ENCODE assay signal across 32 cellular contexts in genomic region chr1:89954401-89954800, GRCh38. TPM values are rescaled to one million over a fixed set of nuclear protein-coding genes. Genes with fewer than 3 reads are reported as not detected.
DNase-seq lines count a peak whose midpoint lies in the region; ATAC-seq, FAIRE-seq and TF ChIP-seq lines count a peak whose summit lies in the region.
"Had no signal": no experiment of that assay in that cellular context is flagged by ENCODE, and none has a peak within 500 bp of the region (broad histone marks: within the 10 kb centered on the region; RNA-seq: fewer than 3 reads in every experiment).

No MANE protein-coding gene starts in this region.

- intact Hi-C loops in CD4-positive, alpha-beta T cell (cut with DNase I, micrococcal nuclease): loop anchor here in 1 of 2 experiments (5.0 kb wide), 1 partner anchor 132 kb away; the partner anchor contains the start of gene LRRC8D

- H4K20me1 ChIP-seq in BLaER1 (no peaks in the 10 kb centered on the region), astrocyte (ENCODE audit: insufficient read depth, low read length) (no peaks in the 10 kb centered on the region)

- no peaks in the 10 kb centered on the region for H3K27me3 ChIP-seq in BLaER1
- H3K27me3 ChIP-seq in HUES64 (ENCODE audit: insufficient read depth, low read length): no peaks in the 10 kb centered on the region
- no peaks in the 10 kb centered on the region for H3K27me3 ChIP-seq in astrocyte (ENCODE audit: insufficient read depth, low read length)
- no peaks in the 10 kb centered on the region for H3K27me3 ChIP-seq in CD4-positive, alpha-beta T cell (ENCODE audit: control insufficient read depth, insufficient read depth, low read length)
- H3K27me3 ChIP-seq: Peyer's patch, testis, uterus had no signal

- H3K9me3 ChIP-seq in BLaER1 (peaks cover 33% of the 10 kb centered on the region), HUES64 (ENCODE audit: insufficient read depth, low read depth, low read length) (peaks cover 6% of the 10 kb centered on the region; the same call in 1 of the 2 replicates), astrocyte (ENCODE audit: insufficient read depth, low read depth, low read length) (no peaks in the 10 kb centered on the region), mesodermal cell (ENCODE audit: control insufficient read depth, low read length) (peaks cover 5% of the 10 kb centered on the region)
- no peaks in the 10 kb centered on the region for H3K9me3 ChIP-seq in CD4-positive, alpha-beta T cell (ENCODE audit: control insufficient read depth, low read length)
- H3K9me3 ChIP-seq: Peyer's patch, prostate gland, testis, uterus had no signal

- H3K4me3 Mint-ChIP-seq in astrocyte (ENCODE audit: unreplicated experiment): no peak overlapping the region
- H3K4me3 Mint-ChIP-seq in activated T-cell treated with anti-CD3 and anti-CD28 coated beads, Interleukin-2, amount 50 U/mL, for 4 hours: no peak overlapping the region
- no peak overlapping the region for H3K4me3 Mint-ChIP-seq in CD4-positive, alpha-beta T cell
- H3K4me3 Mint-ChIP-seq: activated B cell treated with CpG ODN at 0.5 μM for 24 hours; activated naive CD4-positive, alpha-beta T cell treated with anti-CD3 and anti-CD28 coated beads, Interleukin-2, amount 50 U/mL, for 24 hours; B cell; stimulated activated naive B cell treated with anti-CD40 and anti-IgM and Interleukin-4, amounts not matched to agents 10 μg/mL and 1 μg/mL and 100 μg/mL, for 72 hours; T-cell had no signal

- H3K79me2 ChIP-seq in astrocyte (ENCODE audit: insufficient read depth, low read length): no peaks in the 10 kb centered on the region

- POLR2A ChIA-PET in CD4-positive, alpha-beta T cell (lab: Charles Lee): no interaction called here

- H3K9ac ChIP-seq in BLaER1: no peak overlapping the region
- H3K9ac ChIP-seq in HUES64 (ENCODE audit: low read depth, low read length): no peak overlapping the region
- H3K9ac ChIP-seq in astrocyte (ENCODE audit: low read length): no peak overlapping the region

- H3K27ac Mint-ChIP-seq in astrocyte (ENCODE audit: unreplicated experiment): peak overlapping the region; percentile 3
- no peak overlapping the region for H3K27ac Mint-ChIP-seq in CD4-positive, alpha-beta T cell
- H3K27ac Mint-ChIP-seq: activated B cell treated with CpG ODN at 0.5 μM for 24 hours; activated T-helper 2 cell treated with anti-CD3 and anti-CD28 coated beads, Interferon-gamma antibody, Interleukin-2, Interleukin-4, amounts not matched to agents 10 μg/mL and 5 μg/mL and 100 μg/mL, durations not matched to agents 14 hours and 24 hours and 36 hours; B cell; stimulated activated naive B cell treated with anti-CD40 and anti-IgM and Interleukin-4, amounts not matched to agents 10 μg/mL and 1 μg/mL and 100 μg/mL, for 72 hours had no signal

- no peak for FAIRE-seq in astrocyte (lab: Jason Lieb, UNC)
- FAIRE-seq: A204.1, bronchial epithelial cell, colon, GM12878 had no signal

- H2AFZ ChIP-seq in astrocyte (ENCODE audit: low read depth, low read length): no peak overlapping the region

- H3K27ac ChIP-seq in BLaER1: peak overlapping the region; percentile 80
- H3K27ac ChIP-seq in HUES64 (ENCODE audit: low read depth, low read length): peak overlapping the region; percentile 30; the same call in 1 of the 2 replicates
- peak overlapping the region; percentile 96 for H3K27ac ChIP-seq in astrocyte (ENCODE audit: low read depth, low read length)
- peak overlapping the region; percentile 32 for H3K27ac ChIP-seq in mesodermal cell (ENCODE audit: low read depth, low read length, severe bottlenecking)
- no peak overlapping the region for H3K27ac ChIP-seq in CD4-positive, alpha-beta T cell (ENCODE audit: low read depth, low read length)
- H3K27ac ChIP-seq: Peyer's patch, prostate gland, testis, uterus had no signal

- H3K4me3 ChIP-seq in BLaER1 (peak overlapping the region; percentile 29; the same call in 1 of the 2 replicates), HUES64 (ENCODE audit: low read length) (no peak overlapping the region), astrocyte (ENCODE audit: insufficient read depth, low read depth, low read length) (no peak overlapping the region), mesodermal cell (ENCODE audit: extremely low read depth, insufficient read depth, low read length, poor library complexity, severe bottlenecking) (no peak overlapping the region)
- H3K4me3 ChIP-seq: GM12878, Peyer's patch, prostate gland, testis, uterus had no signal

- H3K4me1 ChIP-seq in BLaER1: peaks cover 95% of the 10 kb centered on the region
- peaks cover 48% of the 10 kb centered on the region for H3K4me1 ChIP-seq in HUES64 (ENCODE audit: insufficient read depth, low read length)
- peaks cover 19% of the 10 kb centered on the region for H3K4me1 ChIP-seq in astrocyte (ENCODE audit: insufficient read depth, low read length)
- H3K4me1 ChIP-seq in mesodermal cell (ENCODE audit: control insufficient read depth, insufficient read depth, low read length, poor library complexity, severe bottlenecking): peaks cover 32% of the 10 kb centered on the region
- H3K4me1 ChIP-seq: Peyer's patch, prostate gland, testis, uterus had no signal

- H3K36me3 ChIP-seq in BLaER1 (peaks cover 14% of the 10 kb centered on the region; the same call in 1 of the 2 replicates), HUES64 (ENCODE audit: insufficient read depth, low read length) (no peaks in the 10 kb centered on the region), astrocyte (ENCODE audit: insufficient read depth, low read length) (no peaks in the 10 kb centered on the region), mesodermal cell (ENCODE audit: control insufficient read depth, insufficient read depth, low read length) (no peaks in the 10 kb centered on the region)
- H3K36me3 ChIP-seq: Peyer's patch, prostate gland, uterus had no signal

- peaks cover under 1% of the 10 kb centered on the region for H3K9me3 Mint-ChIP-seq in astrocyte (ENCODE audit: unreplicated experiment)
- H3K9me3 Mint-ChIP-seq in activated T-cell treated with anti-CD3 and anti-CD28 coated beads, Interleukin-2, amount 50 U/mL, for 4 hours: no peaks in the 10 kb centered on the region
- H3K9me3 Mint-ChIP-seq in CD4-positive, alpha-beta T cell: no peaks in the 10 kb centered on the region
- H3K9me3 Mint-ChIP-seq: activated B cell treated with CpG ODN at 0.5 μM for 24 hours had no signal

- H3K4me2 ChIP-seq in BLaER1 (peak overlapping the region; percentile 71), astrocyte (ENCODE audit: low read length) (no peak overlapping the region)

- 97% methylated on average over 1 of the region's 1 CpG for WGBS in HUES64
- 100% methylated on average over 1 of the region's 1 CpG for WGBS in mesodermal cell (ENCODE audit: insufficient coverage in 2 of 2), 2 experiments

- CTCF ChIA-PET in CD4-positive, alpha-beta T cell (lab: Charles Lee): interaction anchor here (1.3 kb wide), 1 partner anchor 150 kb away, joined by 4 read pairs; no protein-coding TSS in a partner anchor

- no peak for ATAC-seq in GM21717 (IDR thresholded peaks at IDR 0.05; ENCODE audit: unreplicated experiment)
- no peak for ATAC-seq in stimulated activated naive CD8-positive, alpha-beta T cell treated with anti-CD3 and anti-CD28 coated beads, Interleukin-15, Interleukin-2, amounts not matched to agents 100 U/mL and 50 U/mL, for 24 hours
- ATAC-seq in activated T-cell treated with anti-CD3 and anti-CD28 coated beads, Interleukin-2, amount 50 U/mL, for 4 hours: no peak
- no peak for ATAC-seq in CD4-positive, alpha-beta T cell (ENCODE audit: poor library complexity)
- ATAC-seq: GM12878; sciatic nerve; stimulated activated naive B cell treated with anti-CD40 and anti-IgM and Interleukin-4, amounts not matched to agents 10 μg/mL and 1 μg/mL and 100 μg/mL, for 72 hours; T-cell had no signal

- no peaks in the 10 kb centered on the region for H3K27me3 Mint-ChIP-seq in astrocyte (ENCODE audit: low read depth, unreplicated experiment)
- H3K27me3 Mint-ChIP-seq in activated T-cell treated with anti-CD3 and anti-CD28 coated beads, Interleukin-2, amount 50 U/mL, for 4 hours (ENCODE audit: low read depth): no peaks in the 10 kb centered on the region
- no peaks in the 10 kb centered on the region for H3K27me3 Mint-ChIP-seq in CD4-positive, alpha-beta T cell
- H3K27me3 Mint-ChIP-seq: activated B cell treated with CpG ODN at 0.5 μM for 24 hours; activated naive CD4-positive, alpha-beta T cell treated with anti-CD3 and anti-CD28 coated beads, Interleukin-2, amount 50 U/mL, for 24 hours; B cell; stimulated activated naive B cell treated with anti-CD40 and anti-IgM and Interleukin-4, amounts not matched to agents 10 μg/mL and 1 μg/mL and 100 μg/mL, for 72 hours had no signal

- no peak for DNase-seq in astrocyte (ENCODE audit: low read depth)
- DNase-seq in stimulated activated naive CD8-positive, alpha-beta T cell treated with anti-CD3 and anti-CD28 coated beads, Interleukin-15, Interleukin-2, amounts not matched to agents 100 U/mL and 50 U/mL, for 24 hours: no peak
- DNase-seq in activated T-cell treated with anti-CD3 and anti-CD28 coated beads, Interleukin-2, amount 50 U/mL, for 4 hours: no peak
- no peak for DNase-seq in CD4-positive, alpha-beta T cell
- DNase-seq: activated B cell treated with CpG ODN at 0.5 μM for 24 hours; activated CD4-positive, alpha-beta T cell treated with anti-CD3 and anti-CD28 coated beads, Interleukin-2, amount 50 U/mL, for 4 hours; amygdala; DMS53; effector CD8-positive, alpha-beta T cell; foreskin melanocyte; mesenchymal stem cell; NCI-H1105; NCI-H187 treated with DMSO at 0.1 percent for 48 hours; NCI-H524 treated with DMSO at 0.1 percent for 48 hours; Peyer's patch; stimulated activated naive B cell treated with anti-CD40 and anti-IgM and Interleukin-4, amounts not matched to agents 10 μg/mL and 1 μg/mL and 100 μg/mL, for 72 hours; T-cell; testis; uterus had no signal

- no peak for TF ChIP-seq CTCF in astrocyte (IDR thresholded peaks at IDR 0.05; ENCODE audit: insufficient read depth, low read depth, low read length)
- no peak for TF ChIP-seq CTCF in CD4-positive, alpha-beta T cell (IDR thresholded peaks at IDR 0.05)

- no peaks in the 10 kb centered on the region for H3K36me3 Mint-ChIP-seq in astrocyte (ENCODE audit: low read depth, unreplicated experiment)
- H3K36me3 Mint-ChIP-seq in activated T-cell treated with anti-CD3 and anti-CD28 coated beads, Interleukin-2, amount 50 U/mL, for 4 hours (ENCODE audit: insufficient read depth): no peaks in the 10 kb centered on the region
- no peaks in the 10 kb centered on the region for H3K36me3 Mint-ChIP-seq in CD4-positive, alpha-beta T cell (ENCODE audit: low read depth)
- H3K36me3 Mint-ChIP-seq: T-cell had no signal

- H3K4me1 Mint-ChIP-seq in astrocyte (ENCODE audit: low read depth, unreplicated experiment): peaks cover 30% of the 10 kb centered on the region
- peaks cover 18% of the 10 kb centered on the region for H3K4me1 Mint-ChIP-seq in activated T-cell treated with anti-CD3 and anti-CD28 coated beads, Interleukin-2, amount 50 U/mL, for 4 hours (ENCODE audit: low read depth)
- peaks cover 36% of the 10 kb centered on the region for H3K4me1 Mint-ChIP-seq in CD4-positive, alpha-beta T cell (ENCODE audit: low read depth)

RNA-seq across cellular contexts. Expression of gene ZNF326, which starts 40.5 kb away (rescaled TPM):
- 36.3 TPM for polyA plus RNA-seq in HUES64 (2013, experiment 1 of 2)
- polyA plus RNA-seq in HUES64 (2013, experiment 2 of 2): 30.1 TPM
- total RNA-seq in astrocyte: 24.6 and 27.7 TPM in 2 replicates
- 21.2 TPM for polyA plus RNA-seq in mesodermal cell (2013, experiment 1 of 2)
- polyA plus RNA-seq in mesodermal cell (2013, experiment 2 of 2): 28.5 TPM
- 10 to 100 TPM; 30.0 to 32.0 (median 31.2) TPM for total RNA-seq in activated T-cell treated with anti-CD3 and anti-CD28 coated beads, Interleukin-2, amount 50 U/mL, for 4 hours
- total RNA-seq in CD4-positive, alpha-beta T cell: 10 to 100 TPM; 56.2 to 58.7 TPM
